Comparison of ENCODE assay signal across 9 cellular contexts in genomic region chr22:42960146-42960509, GRCh38. TPM values are rescaled to one million over a fixed set of nuclear protein-coding genes. Genes with fewer than 3 reads are reported as not detected.
DNase-seq lines count a peak whose midpoint lies in the region; ATAC-seq and TF ChIP-seq lines count a peak whose summit lies in the region.
"Had no signal": no experiment of that assay in that cellular context is flagged by ENCODE, and none has a peak within 500 bp of the region (broad histone marks: within the 10 kb centered on the region; RNA-seq: fewer than 3 reads in every experiment).

No MANE protein-coding gene starts in this region.

- no peak for TF ChIP-seq POLR2A in vagina (IDR thresholded peaks at IDR 0.05)

- POLR2A ChIA-PET in HEK293T (lab: Yijun Ruan, JAX) = interaction anchor here (0.9 to 2.6 kb wide), 8 partner anchors 9 to 92 kb away, joined by 3 to 21 read pairs (median 6); partner anchors contain the start of gene PACSIN2

- H3K4me1 ChIP-seq in mesodermal cell (ENCODE audit: control insufficient read depth, insufficient read depth, low read length, poor library complexity, severe bottlenecking) (peaks cover 40% of the 10 kb centered on the region), vagina (peaks cover 53% of the 10 kb centered on the region)

- peak overlapping the region; percentile 37 for H3K27ac Mint-ChIP-seq in stimulated activated naive CD8-positive, alpha-beta T cell treated with anti-CD3 and anti-CD28 coated beads, Interleukin-15, Interleukin-2, amounts not matched to agents 100 ng/mL and 50 ng/mL, for 24 hours

- H3K4me3 ChIP-seq in mesodermal cell (ENCODE audit: extremely low read depth, insufficient read depth, low read length, poor library complexity, severe bottlenecking) (peak overlapping the region; percentile 9), vagina (no peak overlapping the region)

- H3K4me1 Mint-ChIP-seq in stimulated activated naive CD8-positive, alpha-beta T cell treated with anti-CD3 and anti-CD28 coated beads, Interleukin-15, Interleukin-2, amounts not matched to agents 100 ng/mL and 50 ng/mL, for 24 hours (ENCODE audit: low read depth) = peaks cover 71% of the 10 kb centered on the region

- H3K9me3 ChIP-seq in mesodermal cell (ENCODE audit: control insufficient read depth, low read length) (no peaks in the 10 kb centered on the region), vagina (no peaks in the 10 kb centered on the region)

- WGBS in mesodermal cell (ENCODE audit: insufficient coverage in 2 of 2), 2 experiments = 75 to 100% methylated on average over 1 of the region's 3 CpGs

- TF ChIP-seq CTCF in vagina (IDR thresholded peaks at IDR 0.05) = no peak

- DNase-seq in stimulated activated naive CD8-positive, alpha-beta T cell treated with anti-CD3 and anti-CD28 coated beads, Interleukin-15, Interleukin-2, amounts not matched to agents 100 U/mL and 50 U/mL, for 24 hours = no peak
- DNase-seq in cerebellar cortex (ENCODE audit: low spot score) (peak; percentile 39), vagina (ENCODE audit: extremely low spot score in 2 of 2) (no peak), COLO668 (lab: John Stamatoyannopoulos, UW; ENCODE audit: unreplicated experiment) (no peak), HEK293T (ENCODE audit: extremely low spot score) (no peak)
- DNase-seq: NCI-H748 treated with DMSO at 0.1 percent for 48 hours had no signal

- no peak for ATAC-seq in stimulated activated naive CD8-positive, alpha-beta T cell treated with anti-CD3 and anti-CD28 coated beads, Interleukin-15, Interleukin-2, amounts not matched to agents 100 U/mL and 50 U/mL, for 24 hours
- no peak for ATAC-seq in HG02970 (IDR thresholded peaks at IDR 0.05; ENCODE audit: low FRiP score, unreplicated experiment)

- no peaks in the 10 kb centered on the region for H3K27me3 ChIP-seq in vagina

- H3K27me3 Mint-ChIP-seq in stimulated activated naive CD8-positive, alpha-beta T cell treated with anti-CD3 and anti-CD28 coated beads, Interleukin-15, Interleukin-2, amounts not matched to agents 100 ng/mL and 50 ng/mL, for 24 hours = no peaks in the 10 kb centered on the region

- H3K36me3 Mint-ChIP-seq in stimulated activated naive CD8-positive, alpha-beta T cell treated with anti-CD3 and anti-CD28 coated beads, Interleukin-15, Interleukin-2, amounts not matched to agents 100 ng/mL and 50 ng/mL, for 24 hours (ENCODE audit: low read depth) = peaks cover 16% of the 10 kb centered on the region

- intact Hi-C loops in vagina (cut with DNase I) = no loop called here

- H3K4me3 Mint-ChIP-seq in stimulated activated naive CD8-positive, alpha-beta T cell treated with anti-CD3 and anti-CD28 coated beads, Interleukin-15, Interleukin-2, amounts not matched to agents 100 ng/mL and 50 ng/mL, for 24 hours = peak overlapping the region; percentile 65

- no peaks in the 10 kb centered on the region for H3K9me3 Mint-ChIP-seq in stimulated activated naive CD8-positive, alpha-beta T cell treated with anti-CD3 and anti-CD28 coated beads, Interleukin-15, Interleukin-2, amounts not matched to agents 100 ng/mL and 50 ng/mL, for 24 hours

- H3K27ac ChIP-seq in mesodermal cell (ENCODE audit: low read depth, low read length, severe bottlenecking) (peak overlapping the region; percentile 96), vagina (peak overlapping the region; percentile 19)

- H3K36me3 ChIP-seq in mesodermal cell (ENCODE audit: control insufficient read depth, insufficient read depth, low read length) (peaks cover 47% of the 10 kb centered on the region), vagina (no peaks in the 10 kb centered on the region)

- CTCF ChIA-PET in HEK293T (lab: Yijun Ruan, JAX) = interaction anchor here (1.2 kb wide), 2 partner anchors 24 to 92 kb away, joined by 3 to 4 read pairs; no protein-coding TSS in a partner anchor

TF ChIP-seq in HEK293T, 16 proteins besides CTCF, POLR2A, EP300 and RAD21:
- TF ChIP-seq L3MBTL2 (conservative IDR thresholded peaks at IDR 0.05) (no peak), SP1 (IDR thresholded peaks at IDR 0.05) (no peak), BHLHE40 (IDR thresholded peaks at IDR 0.05; ENCODE audit: borderline replicate concordance) (no peak), NFRKB (IDR thresholded peaks at IDR 0.05) (no peak), HDGF (IDR thresholded peaks at IDR 0.05; ENCODE audit: borderline replicate concordance) (no peak), ZNF384 (IDR thresholded peaks at IDR 0.05) (no peak), PKNOX1 (IDR thresholded peaks at IDR 0.05) (no peak), ELF4 (IDR thresholded peaks at IDR 0.05) (no peak), LEF1 (IDR thresholded peaks at IDR 0.05; ENCODE audit: borderline replicate concordance) (no peak), FOXA1 (IDR thresholded peaks at IDR 0.05) (no peak), ARNT (IDR thresholded peaks at IDR 0.05) (no peak), TARDBP (IDR thresholded peaks at IDR 0.05) (no peak), CTBP1 (IDR thresholded peaks at IDR 0.05; ENCODE audit: borderline replicate concordance) (no peak), FOXM1 (IDR thresholded peaks at IDR 0.05; ENCODE audit: borderline replicate concordance) (no peak), SUZ12 (IDR thresholded peaks at IDR 0.05) (no peak), FOXK2 (IDR thresholded peaks at IDR 0.05) (no peak)

RNA-seq across cellular contexts. Expression of gene PACSIN2, which starts 54.8 kb away (rescaled TPM):
- 63.4 TPM for polyA plus RNA-seq in mesodermal cell (2013, experiment 1 of 2)
- polyA plus RNA-seq in mesodermal cell (2013, experiment 2 of 2) = 61.9 TPM
- 46.2 TPM for total RNA-seq in vagina
